Comparison of ENCODE assay signal across 24 cellular contexts in the genomic region with DNA sequence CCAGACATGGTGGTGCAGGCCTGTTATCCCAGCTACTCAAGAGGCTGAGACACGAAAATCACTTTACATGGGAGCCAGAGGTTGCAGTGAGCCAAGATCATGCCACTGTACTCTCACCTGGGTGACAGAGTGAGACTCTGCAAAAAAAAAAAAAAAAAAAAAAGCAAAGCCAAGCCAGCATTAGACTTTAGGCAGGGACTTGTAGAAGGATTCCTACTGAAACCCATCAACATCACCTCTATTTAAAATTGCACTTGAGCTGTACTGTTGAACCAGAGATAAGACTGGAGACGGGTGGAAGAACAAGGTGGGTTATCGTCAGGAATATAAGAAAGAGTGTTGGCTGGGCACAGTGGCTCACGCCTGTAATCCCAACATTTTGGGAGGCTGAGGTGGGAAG.
"Had no signal": no experiment of that assay in that cellular context is flagged by ENCODE, and none has a peak within 500 bp of the region (broad histone marks: within the 10 kb centered on the region; RNA-seq: fewer than 3 reads in every experiment).

No MANE protein-coding gene starts in this region.

- H3K4me1 Mint-ChIP-seq: central memory CD8-positive, alpha-beta T cell had no signal

- H3K27ac Mint-ChIP-seq: activated B cell treated with CpG ODN at 0.5 μM for 24 hours; activated T-helper 17 cell treated with anti-CD3 and anti-CD28 coated beads, Interleukin-2, amount 50 U/mL, for 72 hours; dendritic cell treated with granulocyte-macrophage colony-stimulating factor and Interleukin-4, amounts not matched to agents 40 ng/mL and 50 ng/mL, for 4 days; naive thymus-derived CD4-positive, alpha-beta T cell; T-helper 2 cell treated with Interferon-gamma antibody and Interleukin-4, amounts not matched to agents 5 μg/mL and 100 μg/mL, for 36 hours had no signal

- H3K4me3 ChIP-seq: hepatocyte, psoas muscle, spleen, tibial nerve had no signal

- H3K9me3 ChIP-seq: psoas muscle, tibial nerve had no signal

- DNase-seq: activated B cell treated with CpG ODN at 0.5 μM for 24 hours; activated CD4-positive, alpha-beta T cell treated with anti-CD3 and anti-CD28 coated beads for 4 hours; activated CD4-positive, alpha-beta T cell treated with anti-CD3 and anti-CD28 coated beads, Interleukin-2, amount 50 U/mL, for 48 hours; activated CD8-positive, alpha-beta memory T cell treated with anti-CD3 and anti-CD28 coated beads for 24 hours; activated gamma-delta T cell treated with Interleukin-2 at 50 U/mL for 16 hours; activated naive CD4-positive, alpha-beta T cell treated with anti-CD3 and anti-CD28 coated beads, Interleukin-2, amount 50 U/mL, for 16 hours; activated T-cell treated with anti-CD3 and anti-CD28 coated beads, Interleukin-2, amount 50 U/mL, for 4 hours; amniotic stem cell; effector CD4-positive, alpha-beta T cell; islet precursor cell; midbrain; naive thymus-derived CD4-positive, alpha-beta T cell; psoas muscle; stimulated activated naive CD4-positive, alpha-beta T cell treated with Interleukin-2 at 50 U/mL for 16 hours; T-helper 1 cell had no signal

- H3K4me1 ChIP-seq: parathyroid adenoma had no signal

- H3K36me3 ChIP-seq: spleen, tibial nerve had no signal

- H3K27ac ChIP-seq: epithelial cell of prostate, parathyroid adenoma, psoas muscle had no signal

- ATAC-seq: activated T-cell treated with anti-CD3 and anti-CD28 coated beads, Interleukin-2, amount 50 U/mL, for 4 hours; activated T-helper 17 cell treated with anti-CD3 and anti-CD28 coated beads, Interleukin-2, amount 50 U/mL, for 72 hours; naive thymus-derived CD4-positive, alpha-beta T cell had no signal

- H3K27me3 ChIP-seq: hepatocyte, tibial nerve had no signal

- H3K9me3 Mint-ChIP-seq: central memory CD8-positive, alpha-beta T cell; dendritic cell treated with granulocyte-macrophage colony-stimulating factor and Interleukin-4, amounts not matched to agents 40 ng/mL and 50 ng/mL, for 4 days had no signal

- H3K27me3 Mint-ChIP-seq: activated T-helper 17 cell treated with anti-CD3 and anti-CD28 coated beads, Interleukin-2, amount 50 U/mL, for 72 hours; central memory CD8-positive, alpha-beta T cell had no signal

- H3K4me3 Mint-ChIP-seq: activated B cell treated with CpG ODN at 0.5 μM for 24 hours; activated T-cell treated with anti-CD3 and anti-CD28 coated beads, Interleukin-2, amount 50 U/mL, for 4 hours; activated T-helper 17 cell treated with anti-CD3 and anti-CD28 coated beads, Interleukin-2, amount 50 U/mL, for 72 hours; central memory CD8-positive, alpha-beta T cell; dendritic cell treated with granulocyte-macrophage colony-stimulating factor and Interleukin-4, amounts not matched to agents 40 ng/mL and 50 ng/mL, for 4 days; naive thymus-derived CD4-positive, alpha-beta T cell; T-helper 2 cell treated with Interferon-gamma antibody and Interleukin-4, amounts not matched to agents 5 μg/mL and 100 μg/mL, for 36 hours had no signal
